Comparison of ENCODE assay signal across 1 cellular context in the genomic region with DNA sequence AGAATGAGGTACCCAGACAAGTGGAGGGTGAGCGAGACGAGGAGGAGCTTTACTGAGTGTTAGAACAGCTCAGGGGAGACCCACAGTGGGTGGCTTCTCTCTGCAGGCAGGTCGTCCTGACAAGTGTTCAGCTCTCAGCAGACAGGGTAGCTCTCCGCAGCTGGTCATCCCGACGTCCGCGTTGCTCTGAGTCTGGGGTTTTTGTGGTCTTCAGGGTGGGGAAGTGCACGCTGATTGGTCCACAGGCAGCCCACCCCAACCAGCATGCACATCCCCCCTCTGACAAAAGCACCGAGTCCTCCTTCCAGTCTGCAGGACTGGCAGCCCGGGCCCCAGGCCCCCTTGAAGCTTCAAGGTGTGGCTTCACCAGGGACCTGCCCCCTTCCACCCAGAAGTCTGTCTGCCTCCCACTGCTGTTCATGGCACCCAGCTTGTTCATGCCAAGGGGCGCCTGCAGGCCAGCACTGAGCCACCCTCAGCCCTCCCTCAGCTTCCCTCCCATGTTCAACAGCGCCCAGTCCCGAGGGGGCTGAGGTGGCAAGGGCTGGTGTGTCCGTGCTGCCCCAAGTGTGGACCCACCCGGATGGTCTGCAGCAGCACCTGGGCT.
TF ChIP-seq lines count a peak whose summit lies in the region.

No MANE protein-coding gene starts in this region.

TF ChIP-seq in K562, 482 proteins besides CTCF, POLR2A, EP300 and RAD21:
- TF ChIP-seq, protein P1, sequence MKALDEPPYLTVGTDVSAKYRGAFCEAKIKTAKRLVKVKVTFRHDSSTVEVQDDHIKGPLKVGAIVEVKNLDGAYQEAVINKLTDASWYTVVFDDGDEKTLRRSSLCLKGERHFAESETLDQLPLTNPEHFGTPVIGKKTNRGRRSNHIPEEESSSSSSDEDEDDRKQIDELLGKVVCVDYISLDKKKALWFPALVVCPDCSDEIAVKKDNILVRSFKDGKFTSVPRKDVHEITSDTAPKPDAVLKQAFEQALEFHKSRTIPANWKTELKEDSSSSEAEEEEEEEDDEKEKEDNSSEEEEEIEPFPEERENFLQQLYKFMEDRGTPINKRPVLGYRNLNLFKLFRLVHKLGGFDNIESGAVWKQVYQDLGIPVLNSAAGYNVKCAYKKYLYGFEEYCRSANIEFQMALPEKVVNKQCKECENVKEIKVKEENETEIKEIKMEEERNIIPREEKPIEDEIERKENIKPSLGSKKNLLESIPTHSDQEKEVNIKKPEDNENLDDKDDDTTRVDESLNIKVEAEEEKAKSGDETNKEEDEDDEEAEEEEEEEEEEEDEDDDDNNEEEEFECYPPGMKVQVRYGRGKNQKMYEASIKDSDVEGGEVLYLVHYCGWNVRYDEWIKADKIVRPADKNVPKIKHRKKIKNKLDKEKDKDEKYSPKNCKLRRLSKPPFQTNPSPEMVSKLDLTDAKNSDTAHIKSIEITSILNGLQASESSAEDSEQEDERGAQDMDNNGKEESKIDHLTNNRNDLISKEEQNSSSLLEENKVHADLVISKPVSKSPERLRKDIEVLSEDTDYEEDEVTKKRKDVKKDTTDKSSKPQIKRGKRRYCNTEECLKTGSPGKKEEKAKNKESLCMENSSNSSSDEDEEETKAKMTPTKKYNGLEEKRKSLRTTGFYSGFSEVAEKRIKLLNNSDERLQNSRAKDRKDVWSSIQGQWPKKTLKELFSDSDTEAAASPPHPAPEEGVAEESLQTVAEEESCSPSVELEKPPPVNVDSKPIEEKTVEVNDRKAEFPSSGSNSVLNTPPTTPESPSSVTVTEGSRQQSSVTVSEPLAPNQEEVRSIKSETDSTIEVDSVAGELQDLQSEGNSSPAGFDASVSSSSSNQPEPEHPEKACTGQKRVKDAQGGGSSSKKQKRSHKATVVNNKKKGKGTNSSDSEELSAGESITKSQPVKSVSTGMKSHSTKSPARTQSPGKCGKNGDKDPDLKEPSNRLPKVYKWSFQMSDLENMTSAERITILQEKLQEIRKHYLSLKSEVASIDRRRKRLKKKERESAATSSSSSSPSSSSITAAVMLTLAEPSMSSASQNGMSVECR (CRISPR knock-in tag; IDR thresholded peaks at IDR 0.05) = no peak
- TF ChIP-seq ZNF134 (CRISPR knock-in tag; conservative IDR thresholded peaks at IDR 0.05) = no peak
- TF ChIP-seq, protein P2, sequence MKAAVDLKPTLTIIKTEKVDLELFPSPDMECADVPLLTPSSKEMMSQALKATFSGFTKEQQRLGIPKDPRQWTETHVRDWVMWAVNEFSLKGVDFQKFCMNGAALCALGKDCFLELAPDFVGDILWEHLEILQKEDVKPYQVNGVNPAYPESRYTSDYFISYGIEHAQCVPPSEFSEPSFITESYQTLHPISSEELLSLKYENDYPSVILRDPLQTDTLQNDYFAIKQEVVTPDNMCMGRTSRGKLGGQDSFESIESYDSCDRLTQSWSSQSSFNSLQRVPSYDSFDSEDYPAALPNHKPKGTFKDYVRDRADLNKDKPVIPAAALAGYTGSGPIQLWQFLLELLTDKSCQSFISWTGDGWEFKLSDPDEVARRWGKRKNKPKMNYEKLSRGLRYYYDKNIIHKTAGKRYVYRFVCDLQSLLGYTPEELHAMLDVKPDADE (conservative IDR thresholded peaks at IDR 0.05; ENCODE audit: control insufficient read depth, low read depth, low read length) = no peak
- TF ChIP-seq, protein P3, sequence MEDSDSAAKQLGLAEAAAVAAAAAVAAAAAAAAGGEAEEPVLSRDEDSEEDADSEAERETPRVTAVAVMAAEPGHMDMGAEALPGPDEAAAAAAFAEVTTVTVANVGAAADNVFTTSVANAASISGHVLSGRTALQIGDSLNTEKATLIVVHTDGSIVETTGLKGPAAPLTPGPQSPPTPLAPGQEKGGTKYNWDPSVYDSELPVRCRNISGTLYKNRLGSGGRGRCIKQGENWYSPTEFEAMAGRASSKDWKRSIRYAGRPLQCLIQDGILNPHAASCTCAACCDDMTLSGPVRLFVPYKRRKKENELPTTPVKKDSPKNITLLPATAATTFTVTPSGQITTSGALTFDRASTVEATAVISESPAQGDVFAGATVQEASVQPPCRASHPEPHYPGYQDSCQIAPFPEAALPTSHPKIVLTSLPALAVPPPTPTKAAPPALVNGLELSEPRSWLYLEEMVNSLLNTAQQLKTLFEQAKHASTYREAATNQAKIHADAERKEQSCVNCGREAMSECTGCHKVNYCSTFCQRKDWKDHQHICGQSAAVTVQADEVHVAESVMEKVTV (CRISPR knock-in tag; IDR thresholded peaks at IDR 0.05) = no peak
- no peak for TF ChIP-seq RBM17 (IDR thresholded peaks at IDR 0.05; ENCODE audit: borderline replicate concordance, low read depth, low read length)
- no peak for TF ChIP-seq CBX2 (IDR thresholded peaks at IDR 0.05; ENCODE audit: insufficient read depth, low read length, poor library complexity, severe bottlenecking)
- no peak for TF ChIP-seq TRIM28 (IDR thresholded peaks at IDR 0.05)
- no peak for TF ChIP-seq ZNF143 (CRISPR knock-in tag; IDR thresholded peaks at IDR 0.05)
- TF ChIP-seq, protein P4, sequence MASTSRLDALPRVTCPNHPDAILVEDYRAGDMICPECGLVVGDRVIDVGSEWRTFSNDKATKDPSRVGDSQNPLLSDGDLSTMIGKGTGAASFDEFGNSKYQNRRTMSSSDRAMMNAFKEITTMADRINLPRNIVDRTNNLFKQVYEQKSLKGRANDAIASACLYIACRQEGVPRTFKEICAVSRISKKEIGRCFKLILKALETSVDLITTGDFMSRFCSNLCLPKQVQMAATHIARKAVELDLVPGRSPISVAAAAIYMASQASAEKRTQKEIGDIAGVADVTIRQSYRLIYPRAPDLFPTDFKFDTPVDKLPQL (IDR thresholded peaks at IDR 0.05; ENCODE audit: extremely low read depth, insufficient read length) = no peak
- TF ChIP-seq ARID2 (IDR thresholded peaks at IDR 0.05) = no peak
- TF ChIP-seq, protein P5, sequence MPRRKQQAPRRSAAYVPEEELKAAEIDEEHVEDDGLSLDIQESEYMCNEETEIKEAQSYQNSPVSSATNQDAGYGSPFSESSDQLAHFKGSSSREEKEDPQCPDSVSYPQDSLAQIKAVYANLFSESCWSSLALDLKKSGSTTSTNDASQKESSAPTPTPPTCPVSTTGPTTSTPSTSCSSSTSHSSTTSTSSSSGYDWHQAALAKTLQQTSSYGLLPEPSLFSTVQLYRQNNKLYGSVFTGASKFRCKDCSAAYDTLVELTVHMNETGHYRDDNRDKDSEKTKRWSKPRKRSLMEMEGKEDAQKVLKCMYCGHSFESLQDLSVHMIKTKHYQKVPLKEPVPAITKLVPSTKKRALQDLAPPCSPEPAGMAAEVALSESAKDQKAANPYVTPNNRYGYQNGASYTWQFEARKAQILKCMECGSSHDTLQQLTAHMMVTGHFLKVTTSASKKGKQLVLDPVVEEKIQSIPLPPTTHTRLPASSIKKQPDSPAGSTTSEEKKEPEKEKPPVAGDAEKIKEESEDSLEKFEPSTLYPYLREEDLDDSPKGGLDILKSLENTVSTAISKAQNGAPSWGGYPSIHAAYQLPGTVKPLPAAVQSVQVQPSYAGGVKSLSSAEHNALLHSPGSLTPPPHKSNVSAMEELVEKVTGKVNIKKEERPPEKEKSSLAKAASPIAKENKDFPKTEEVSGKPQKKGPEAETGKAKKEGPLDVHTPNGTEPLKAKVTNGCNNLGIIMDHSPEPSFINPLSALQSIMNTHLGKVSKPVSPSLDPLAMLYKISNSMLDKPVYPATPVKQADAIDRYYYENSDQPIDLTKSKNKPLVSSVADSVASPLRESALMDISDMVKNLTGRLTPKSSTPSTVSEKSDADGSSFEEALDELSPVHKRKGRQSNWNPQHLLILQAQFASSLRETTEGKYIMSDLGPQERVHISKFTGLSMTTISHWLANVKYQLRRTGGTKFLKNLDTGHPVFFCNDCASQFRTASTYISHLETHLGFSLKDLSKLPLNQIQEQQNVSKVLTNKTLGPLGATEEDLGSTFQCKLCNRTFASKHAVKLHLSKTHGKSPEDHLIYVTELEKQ (CRISPR knock-in tag; IDR thresholded peaks at IDR 0.05) = no peak
- TF ChIP-seq, protein P6, sequence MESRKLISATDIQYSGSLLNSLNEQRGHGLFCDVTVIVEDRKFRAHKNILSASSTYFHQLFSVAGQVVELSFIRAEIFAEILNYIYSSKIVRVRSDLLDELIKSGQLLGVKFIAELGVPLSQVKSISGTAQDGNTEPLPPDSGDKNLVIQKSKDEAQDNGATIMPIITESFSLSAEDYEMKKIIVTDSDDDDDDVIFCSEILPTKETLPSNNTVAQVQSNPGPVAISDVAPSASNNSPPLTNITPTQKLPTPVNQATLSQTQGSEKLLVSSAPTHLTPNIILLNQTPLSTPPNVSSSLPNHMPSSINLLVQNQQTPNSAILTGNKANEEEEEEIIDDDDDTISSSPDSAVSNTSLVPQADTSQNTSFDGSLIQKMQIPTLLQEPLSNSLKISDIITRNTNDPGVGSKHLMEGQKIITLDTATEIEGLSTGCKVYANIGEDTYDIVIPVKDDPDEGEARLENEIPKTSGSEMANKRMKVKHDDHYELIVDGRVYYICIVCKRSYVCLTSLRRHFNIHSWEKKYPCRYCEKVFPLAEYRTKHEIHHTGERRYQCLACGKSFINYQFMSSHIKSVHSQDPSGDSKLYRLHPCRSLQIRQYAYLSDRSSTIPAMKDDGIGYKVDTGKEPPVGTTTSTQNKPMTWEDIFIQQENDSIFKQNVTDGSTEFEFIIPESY (CRISPR knock-in tag; IDR thresholded peaks at IDR 0.05) = no peak
- no peak for TF ChIP-seq ZNF408 (CRISPR knock-in tag; IDR thresholded peaks at IDR 0.05; ENCODE audit: low read depth)
- TF ChIP-seq, protein P7, sequence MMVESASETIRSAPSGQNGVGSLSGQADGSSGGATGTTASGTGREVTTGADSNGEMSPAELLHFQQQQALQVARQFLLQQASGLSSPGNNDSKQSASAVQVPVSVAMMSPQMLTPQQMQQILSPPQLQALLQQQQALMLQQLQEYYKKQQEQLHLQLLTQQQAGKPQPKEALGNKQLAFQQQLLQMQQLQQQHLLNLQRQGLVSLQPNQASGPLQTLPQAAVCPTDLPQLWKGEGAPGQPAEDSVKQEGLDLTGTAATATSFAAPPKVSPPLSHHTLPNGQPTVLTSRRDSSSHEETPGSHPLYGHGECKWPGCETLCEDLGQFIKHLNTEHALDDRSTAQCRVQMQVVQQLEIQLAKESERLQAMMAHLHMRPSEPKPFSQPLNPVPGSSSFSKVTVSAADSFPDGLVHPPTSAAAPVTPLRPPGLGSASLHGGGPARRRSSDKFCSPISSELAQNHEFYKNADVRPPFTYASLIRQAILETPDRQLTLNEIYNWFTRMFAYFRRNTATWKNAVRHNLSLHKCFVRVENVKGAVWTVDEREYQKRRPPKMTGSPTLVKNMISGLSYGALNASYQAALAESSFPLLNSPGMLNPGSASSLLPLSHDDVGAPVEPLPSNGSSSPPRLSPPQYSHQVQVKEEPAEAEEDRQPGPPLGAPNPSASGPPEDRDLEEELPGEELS (CRISPR knock-in tag; IDR thresholded peaks at IDR 0.05; ENCODE audit: borderline replicate concordance) = no peak
